ENCODE assay signal across 8 cellular contexts in genomic region chr6:166308769-166309589, GRCh38. TPM values are rescaled to one million over a fixed set of nuclear protein-coding genes. Genes with fewer than 3 reads are reported as not detected.
DNase-seq lines count a peak whose midpoint lies in the region; ATAC-seq and TF ChIP-seq lines count a peak whose summit lies in the region.

No MANE protein-coding gene starts in this region.

- H3K36me3 ChIP-seq in breast epithelium, result no peaks in the 10 kb centered on the region

- peaks cover 0 to 7% of the 10 kb centered on the region in 2 donors for H3K4me1 ChIP-seq in breast epithelium

- H3K4me1 Mint-ChIP-seq in nephron, result peaks cover 10% of the 10 kb centered on the region
- H3K4me1 Mint-ChIP-seq in activated CD8-positive, alpha-beta memory T cell treated with anti-CD3 and anti-CD28 coated beads, Interleukin-2, amount 10 ng/mL, durations not matched to agents 7 days and 5 days, result peaks cover 3% of the 10 kb centered on the region

- no peaks in the 10 kb centered on the region for H3K9me3 ChIP-seq in breast epithelium

- TF ChIP-seq CTCF in breast epithelium (IDR thresholded peaks at IDR 0.05) (no peak), nephron (IDR thresholded peaks at IDR 0.05; ENCODE audit: unreplicated experiment in 3 of 3) (no peak)

- TF ChIP-seq POLR2A in breast epithelium (IDR thresholded peaks at IDR 0.05), result no peak

- H3K27ac Mint-ChIP-seq in nephron, result no peak overlapping the region
- no peak overlapping the region for H3K27ac Mint-ChIP-seq in activated CD8-positive, alpha-beta memory T cell treated with anti-CD3 and anti-CD28 coated beads, Interleukin-2, amount 10 ng/mL, durations not matched to agents 7 days and 5 days

- peak overlapping the region; percentile 47 to 54 (median 53) for H3K4me3 Mint-ChIP-seq in nephron
- no peak overlapping the region for H3K4me3 Mint-ChIP-seq in activated CD8-positive, alpha-beta memory T cell treated with anti-CD3 and anti-CD28 coated beads, Interleukin-2, amount 10 ng/mL, durations not matched to agents 7 days and 5 days

- no peak for ATAC-seq in activated CD8-positive, alpha-beta memory T cell treated with anti-CD3 and anti-CD28 coated beads, Interleukin-2, amount 10 ng/mL, durations not matched to agents 7 days and 5 days

- peaks cover 9 to 22% of the 10 kb centered on the region in 2 donors for H3K27me3 ChIP-seq in breast epithelium

- DNase-seq in COR-L47 (lab: John Stamatoyannopoulos, UW) (peak; percentile 72), NCI-H1092 treated with DMSO at 0.1 percent for 48 hours (lab: John Stamatoyannopoulos, UW) (peak; percentile 85), breast epithelium (ENCODE audit: low spot score in 2 of 2) (peak in 1 of 2 donors; percentile 67), kidney tubule cell (ENCODE audit: low spot score) (no peak), SKM-1 (lab: John Stamatoyannopoulos, UW; ENCODE audit: unreplicated experiment) (no peak), NCI-H82 treated with DMSO at 0.1 percent for 48 hours (lab: John Stamatoyannopoulos, UW; ENCODE audit: unreplicated experiment) (no peak)
- no peak for DNase-seq in activated CD8-positive, alpha-beta memory T cell treated with anti-CD3 and anti-CD28 coated beads, Interleukin-2, amount 10 ng/mL, durations not matched to agents 7 days and 5 days

- H3K4me3 ChIP-seq in breast epithelium, result peak overlapping the region in 2 of 3 donors; percentile 50 to 75

- no peak overlapping the region for H3K27ac ChIP-seq in breast epithelium

- peaks cover 50% of the 10 kb centered on the region for H3K27me3 Mint-ChIP-seq in nephron (ENCODE audit: low read depth)
- H3K27me3 Mint-ChIP-seq in activated CD8-positive, alpha-beta memory T cell treated with anti-CD3 and anti-CD28 coated beads, Interleukin-2, amount 10 ng/mL, durations not matched to agents 7 days and 5 days, result peaks cover 57% of the 10 kb centered on the region

- intact Hi-C loops in breast epithelium (cut with DNase I; ENCODE audit: low total_unique reads), result loop anchor here (2.0 kb wide), 1 partner anchor 18 kb away; no protein-coding TSS in a partner anchor

- H3K9me3 Mint-ChIP-seq in nephron, result no peaks in the 10 kb centered on the region
- no peaks in the 10 kb centered on the region for H3K9me3 Mint-ChIP-seq in activated CD8-positive, alpha-beta memory T cell treated with anti-CD3 and anti-CD28 coated beads, Interleukin-2, amount 10 ng/mL, durations not matched to agents 7 days and 5 days (ENCODE audit: low read depth)

- no peaks in the 10 kb centered on the region for H3K36me3 Mint-ChIP-seq in nephron (ENCODE audit: low read depth)
- H3K36me3 Mint-ChIP-seq in activated CD8-positive, alpha-beta memory T cell treated with anti-CD3 and anti-CD28 coated beads, Interleukin-2, amount 10 ng/mL, durations not matched to agents 7 days and 5 days, result no peaks in the 10 kb centered on the region

- CTCF ChIA-PET in activated CD8-positive, alpha-beta memory T cell treated with anti-CD3 and anti-CD28 coated beads, Interleukin-2, amount 10 ng/mL, durations not matched to agents 7 days and 5 days (lab: Charles Lee), result interaction anchor here (1.3 to 7.4 kb wide), 3 partner anchors 35 to 91 kb away, joined by 3 to 93 read pairs (median 82); no protein-coding TSS in a partner anchor

RNA-seq across cellular contexts. Expression of gene PRR18, which starts 0.8 kb away (rescaled TPM):
- total RNA-seq in breast epithelium, result under 1 TPM in 1 of 3 donors, not detected in 2; 0.29 TPM
- total RNA-seq in activated CD8-positive, alpha-beta memory T cell treated with anti-CD3 and anti-CD28 coated beads, Interleukin-2, amount 10 ng/mL, durations not matched to agents 7 days and 5 days, result not detected

RNA-seq across cellular contexts. Expression of gene SFT2D1, which starts 33.4 kb away (rescaled TPM):
- total RNA-seq in breast epithelium, result 10 to 100 TPM; 41.1 to 52.4 (median 52.1) TPM
- total RNA-seq in activated CD8-positive, alpha-beta memory T cell treated with anti-CD3 and anti-CD28 coated beads, Interleukin-2, amount 10 ng/mL, durations not matched to agents 7 days and 5 days, result 10 to 100 TPM; 35.6 to 40.0 TPM

Comparison
In these comparisons a context has a peak if more than half of its experiments do, and no peak if none do; other contexts are left out.
1. DNase-seq: peak in COR-L47 (single experiment) and NCI-H1092 treated with DMSO at 0.1 percent for 48 hours (single experiment); none in kidney tubule cell (single experiment), SKM-1 (single experiment), activated CD8-positive, alpha-beta memory T cell treated with anti-CD3 and anti-CD28 coated beads, Interleukin-2, amount 10 ng/mL, durations not matched to agents 7 days and 5 days (single experiment) and NCI-H82 treated with DMSO at 0.1 percent for 48 hours (single experiment).